27 cellular contexts compared by ENCODE assay signal in genomic region chr14:45819107-45819506, GRCh38.
"Had no signal": no experiment of that assay in that cellular context is flagged by ENCODE, and none has a peak within 500 bp of the region (broad histone marks: within the 10 kb centered on the region; RNA-seq: fewer than 3 reads in every experiment).

No MANE protein-coding gene starts in this region.

- FAIRE-seq: islet of Langerhans, kidney, pancreas had no signal

- H3K9me3 ChIP-seq: left lung, lower lobe of right lung, pancreas, prostate gland had no signal

- H3K4me3 Mint-ChIP-seq: immature natural killer cell; mesothelial cell of epicardium; naive thymus-derived CD4-positive, alpha-beta T cell; natural killer cell treated with Interleukin-12 subunit alpha and Interleukin-12 subunit beta and Interleukin-15 and Interleukin-18, amount 100 ng/mL, for 72 hours; stimulated activated naive B cell treated with anti-CD40 and anti-IgM and Interleukin-4, amounts not matched to agents 10 μg/mL and 1 μg/mL and 100 μg/mL, for 72 hours; type B pancreatic cell had no signal

- H3K27ac ChIP-seq: left lung, lower lobe of right lung, pancreas, prostate gland, skin epidermis, stomach, tibial nerve had no signal

- H3K36me3 ChIP-seq: left lung, lower lobe of right lung, pancreas, prostate gland, stomach, tibial nerve had no signal

- H3K4me1 Mint-ChIP-seq: immature natural killer cell; mesothelial cell of epicardium; naive thymus-derived CD4-positive, alpha-beta T cell; stimulated activated naive B cell treated with anti-CD40 and anti-IgM and Interleukin-4, amounts not matched to agents 10 μg/mL and 1 μg/mL and 100 μg/mL, for 72 hours had no signal

- ATAC-seq: left colon; left lung; lower lobe of right lung; naive thymus-derived CD4-positive, alpha-beta T cell; natural killer cell treated with Interleukin-12 subunit alpha and Interleukin-12 subunit beta and Interleukin-15 and Interleukin-18, amount 100 ng/mL, for 72 hours; pancreas; right cardiac atrium; sciatic nerve; stimulated activated naive B cell treated with anti-CD40 and anti-IgM and Interleukin-4, amounts not matched to agents 10 μg/mL and 1 μg/mL and 100 μg/mL, for 72 hours; stimulated activated naive CD8-positive, alpha-beta T cell treated with anti-CD3 and anti-CD28 coated beads, Interleukin-15, Interleukin-2, amounts not matched to agents 100 U/mL and 50 U/mL, for 24 hours had no signal

- H3K4me1 ChIP-seq: left lung, lower lobe of right lung, pancreas, prostate gland, stomach, tibial nerve had no signal

- DNase-seq: hypothalamus; immature natural killer cell; kidney; left colon; left lung; lower lobe of right lung; mesendoderm; naive thymus-derived CD4-positive, alpha-beta T cell; pancreas; posterior cingulate gyrus; retina; right cardiac atrium; stimulated activated CD4-positive, alpha-beta T cell treated with anti-CD3 and anti-CD28 coated beads, Interleukin-12 subunit alpha, Interleukin-12 subunit beta, amount 100 ng/mL, for 4 hours; stimulated activated CD4-positive, alpha-beta T cell treated with anti-CD3 and anti-CD28 coated beads, Interleukin-15, amount 100 ng/mL, for 24 hours; stimulated activated CD4-positive, alpha-beta T cell treated with anti-CD3 and anti-CD28 coated beads, Interleukin-2, amount 100 ng/mL, for 24 hours; stimulated activated CD4-positive, alpha-beta T cell treated with anti-CD3 and anti-CD28 coated beads, Interleukin-4, amount 100 ng/mL, for 1 hour; stimulated activated naive B cell treated with anti-CD40 and anti-IgM and Interleukin-4, amounts not matched to agents 10 μg/mL and 1 μg/mL and 100 μg/mL, for 72 hours; stimulated activated naive CD8-positive, alpha-beta T cell treated with anti-CD3 and anti-CD28 coated beads, Interleukin-15, Interleukin-2, amounts not matched to agents 100 U/mL and 50 U/mL, for 24 hours; stomach had no signal

- H3K27ac Mint-ChIP-seq: immature natural killer cell; mesothelial cell of epicardium; naive thymus-derived CD4-positive, alpha-beta T cell; natural killer cell treated with Interleukin-12 subunit alpha and Interleukin-12 subunit beta and Interleukin-15 and Interleukin-18, amount 100 ng/mL, for 72 hours; stimulated activated naive B cell treated with anti-CD40 and anti-IgM and Interleukin-4, amounts not matched to agents 10 μg/mL and 1 μg/mL and 100 μg/mL, for 72 hours; type B pancreatic cell had no signal

- H3K36me3 Mint-ChIP-seq: immature natural killer cell; mesothelial cell of epicardium; naive thymus-derived CD4-positive, alpha-beta T cell; natural killer cell treated with Interleukin-12 subunit alpha and Interleukin-12 subunit beta and Interleukin-15 and Interleukin-18, amount 100 ng/mL, for 72 hours; stimulated activated naive B cell treated with anti-CD40 and anti-IgM and Interleukin-4, amounts not matched to agents 10 μg/mL and 1 μg/mL and 100 μg/mL, for 72 hours; type B pancreatic cell had no signal

- H3K9me3 Mint-ChIP-seq: stimulated activated naive B cell treated with anti-CD40 and anti-IgM and Interleukin-4, amounts not matched to agents 10 μg/mL and 1 μg/mL and 100 μg/mL, for 72 hours had no signal

- H3K27me3 ChIP-seq: left lung, pancreas, stomach, tibial nerve had no signal

- H3K4me3 ChIP-seq: left lung, lower lobe of right lung, pancreas, prostate gland, skin epidermis, stomach, tibial nerve had no signal

- H3K27me3 Mint-ChIP-seq: naive thymus-derived CD4-positive, alpha-beta T cell; natural killer cell treated with Interleukin-12 subunit alpha and Interleukin-12 subunit beta and Interleukin-15 and Interleukin-18, amount 100 ng/mL, for 72 hours; stimulated activated naive B cell treated with anti-CD40 and anti-IgM and Interleukin-4, amounts not matched to agents 10 μg/mL and 1 μg/mL and 100 μg/mL, for 72 hours; type B pancreatic cell had no signal
